Comparison of ENCODE assay signal across 18 cellular contexts in the genomic region with DNA sequence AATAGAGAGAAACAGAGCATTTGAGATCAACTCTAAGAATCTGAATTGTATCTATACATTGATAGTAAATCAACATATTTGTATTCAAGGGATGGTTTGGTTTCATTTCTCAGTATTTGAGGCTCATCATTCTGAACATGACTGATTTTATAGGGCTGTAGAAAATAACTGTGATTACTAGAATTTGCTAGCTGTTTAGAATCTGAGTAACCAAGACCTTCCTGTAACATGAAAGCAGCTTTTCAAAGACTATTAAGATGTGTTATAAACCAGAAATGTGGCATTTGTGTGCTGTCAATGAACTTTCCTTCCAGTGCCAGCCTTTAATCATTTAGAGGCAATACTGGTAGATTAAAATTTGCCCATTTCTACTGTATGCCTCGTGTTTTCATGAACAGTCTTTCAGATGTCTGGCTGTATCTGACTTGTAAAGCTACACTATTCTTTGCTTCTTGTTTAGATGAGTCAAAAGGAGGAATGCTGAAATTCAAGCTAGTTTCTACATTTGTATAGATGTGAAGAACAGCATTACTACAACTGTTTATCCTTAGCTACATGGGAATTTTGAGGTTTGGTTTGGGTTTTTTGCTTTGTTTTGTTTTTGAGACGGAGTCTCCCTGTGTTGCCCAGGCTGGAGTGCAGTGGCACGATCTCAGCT.
DNase-seq lines count a peak whose midpoint lies in the region; ATAC-seq, FAIRE-seq and TF ChIP-seq lines count a peak whose summit lies in the region.
"Had no signal": no experiment of that assay in that cellular context is flagged by ENCODE, and none has a peak within 500 bp of the region (broad histone marks: within the 10 kb centered on the region; RNA-seq: fewer than 3 reads in every experiment).

No MANE protein-coding gene starts in this region.

- peaks cover 31% of the 10 kb centered on the region for H3K36me3 Mint-ChIP-seq in T-cell
- peaks cover 4 to 22% (median 18%) of the 10 kb centered on the region in 3 donors for H3K36me3 Mint-ChIP-seq in naive thymus-derived CD8-positive, alpha-beta T cell

- H3K27me3 ChIP-seq in bronchial epithelial cell (ENCODE audit: control insufficient read depth, insufficient read depth, low read length) (no peaks in the 10 kb centered on the region), gastrocnemius medialis (no peaks in the 10 kb centered on the region)
- H3K27me3 ChIP-seq: cardiac muscle cell had no signal

- H3K9me3 Mint-ChIP-seq in T-cell: no peaks in the 10 kb centered on the region
- no peaks in the 10 kb centered on the region for H3K9me3 Mint-ChIP-seq in naive thymus-derived CD8-positive, alpha-beta T cell
- H3K9me3 Mint-ChIP-seq: neural crest cell had no signal

- ATAC-seq in T-cell (replicated peaks in 1 of 4): peak in 3 of 4 experiments; percentile 45 to 54 (median 50)
- ATAC-seq in naive thymus-derived CD8-positive, alpha-beta T cell: no peak
- ATAC-seq in gastrocnemius medialis: no peak
- ATAC-seq: left ventricle myocardium superior, sciatic nerve had no signal

- intact Hi-C loops in gastrocnemius medialis (cut with DNase I; ENCODE audit: low total_unique reads): loop anchor here (5.0 kb wide), 1 partner anchor 115 kb away; no protein-coding TSS in a partner anchor

- no peak overlapping the region for H3K27ac ChIP-seq in gastrocnemius medialis
- H3K27ac ChIP-seq: cardiac muscle cell had no signal

- no peaks in the 10 kb centered on the region for H3K9me3 ChIP-seq in gastrocnemius medialis

- H3K4me3 ChIP-seq in bronchial epithelial cell (ENCODE audit: low read depth, low read length) (no peak overlapping the region), gastrocnemius medialis (no peak overlapping the region)
- H3K4me3 ChIP-seq: cardiac muscle cell had no signal

- no peak for TF ChIP-seq CTCF in D721Med (IDR thresholded peaks at IDR 0.05; ENCODE audit: insufficient read depth, missing control alignments)
- no peak for TF ChIP-seq CTCF in bronchial epithelial cell (IDR thresholded peaks at IDR 0.05; ENCODE audit: insufficient read depth, low read length, severe bottlenecking)
- TF ChIP-seq CTCF in gastrocnemius medialis (IDR thresholded peaks at IDR 0.05 in 4 of 5, conservative IDR thresholded peaks at IDR 0.05 in 1 of 5): no peak

- no peak for TF ChIP-seq POLR2A in gastrocnemius medialis (IDR thresholded peaks at IDR 0.05)

- in situ Hi-C loops in gastrocnemius medialis (cut with MboI; ENCODE audit: low sequenced_read_pairs in 4 of 4): no loop called here

- H3K27ac Mint-ChIP-seq in T-cell: peak overlapping the region; percentile 85 to 91
- H3K27ac Mint-ChIP-seq in naive thymus-derived CD8-positive, alpha-beta T cell: peak overlapping the region in 9 of 10 donors; percentile 4 to 95 (median 26)

- H3K36me3 ChIP-seq in bronchial epithelial cell (ENCODE audit: control insufficient read depth, insufficient read depth, low read length) (no peaks in the 10 kb centered on the region), gastrocnemius medialis (no peaks in the 10 kb centered on the region)
- H3K36me3 ChIP-seq: cardiac muscle cell had no signal

- DNase-seq in D721Med (ENCODE audit: insufficient read length, low spot score) (no peak), T-cell (no peak), bronchial epithelial cell (ENCODE audit: low read depth) (peak; percentile 57), NCI-H2227 treated with DMSO at 0.1 percent for 48 hours (lab: John Stamatoyannopoulos, UW) (no peak), gastrocnemius medialis (no peak), EL (no peak), DMS53 (lab: John Stamatoyannopoulos, UW) (no peak)
- DNase-seq in naive thymus-derived CD8-positive, alpha-beta T cell: peak in 1 of 10 donors; percentile 9
- DNase-seq: C1 segment of cervical spinal cord; hippocampal formation; left ventricle myocardium superior; NCI-H2171; SIG-M5; stimulated activated naive CD4-positive, alpha-beta T cell had no signal

- FAIRE-seq in D721Med (lab: Jason Lieb, UNC) (peak; percentile 58), bronchial epithelial cell (lab: Jason Lieb, UNC) (no peak)
- FAIRE-seq: endothelial cell of umbilical vein had no signal

- peaks cover 75 to 78% (median 76%) of the 10 kb centered on the region in 3 donors for H3K4me1 Mint-ChIP-seq in T-cell
- H3K4me1 Mint-ChIP-seq in naive thymus-derived CD8-positive, alpha-beta T cell: peaks cover 33 to 77% (median 76%) of the 10 kb centered on the region in 4 donors

- H3K27me3 Mint-ChIP-seq in T-cell: no peaks in the 10 kb centered on the region
- H3K27me3 Mint-ChIP-seq in naive thymus-derived CD8-positive, alpha-beta T cell: no peaks in the 10 kb centered on the region

- POLR2A ChIA-PET in T-cell (lab: Charles Lee): interaction anchor here in 1 of 2 donors (0.6 kb wide), 1 partner anchor 331 kb away, joined by 3 read pairs; no protein-coding TSS in a partner anchor
- POLR2A ChIA-PET in naive thymus-derived CD8-positive, alpha-beta T cell (lab: Charles Lee): interaction anchor here (0.6 to 1.4 kb wide), 3 partner anchors 9 to 138 kb away, joined by 3 to 4 read pairs (median 4); partner anchors contain the start of gene BHLHE40

- CTCF ChIA-PET in T-cell (lab: Charles Lee): no interaction called here

- peak overlapping the region in 2 of 3 donors; percentile 28 to 32 for H3K4me3 Mint-ChIP-seq in T-cell
- H3K4me3 Mint-ChIP-seq in naive thymus-derived CD8-positive, alpha-beta T cell: peak overlapping the region in 5 of 10 donors; percentile 6 to 73 (median 30)
- H3K4me3 Mint-ChIP-seq: neural crest cell had no signal

- H3K4me1 ChIP-seq in gastrocnemius medialis: no peaks in the 10 kb centered on the region

Comparison
In these comparisons a context has a peak if more than half of its experiments do, and no peak if none do; other contexts are left out.
1. ATAC-seq: peak in T-cell (3 of 4); none in naive thymus-derived CD8-positive, alpha-beta T cell (0 of 2) and gastrocnemius medialis (0 of 2).